In the genomic region with DNA sequence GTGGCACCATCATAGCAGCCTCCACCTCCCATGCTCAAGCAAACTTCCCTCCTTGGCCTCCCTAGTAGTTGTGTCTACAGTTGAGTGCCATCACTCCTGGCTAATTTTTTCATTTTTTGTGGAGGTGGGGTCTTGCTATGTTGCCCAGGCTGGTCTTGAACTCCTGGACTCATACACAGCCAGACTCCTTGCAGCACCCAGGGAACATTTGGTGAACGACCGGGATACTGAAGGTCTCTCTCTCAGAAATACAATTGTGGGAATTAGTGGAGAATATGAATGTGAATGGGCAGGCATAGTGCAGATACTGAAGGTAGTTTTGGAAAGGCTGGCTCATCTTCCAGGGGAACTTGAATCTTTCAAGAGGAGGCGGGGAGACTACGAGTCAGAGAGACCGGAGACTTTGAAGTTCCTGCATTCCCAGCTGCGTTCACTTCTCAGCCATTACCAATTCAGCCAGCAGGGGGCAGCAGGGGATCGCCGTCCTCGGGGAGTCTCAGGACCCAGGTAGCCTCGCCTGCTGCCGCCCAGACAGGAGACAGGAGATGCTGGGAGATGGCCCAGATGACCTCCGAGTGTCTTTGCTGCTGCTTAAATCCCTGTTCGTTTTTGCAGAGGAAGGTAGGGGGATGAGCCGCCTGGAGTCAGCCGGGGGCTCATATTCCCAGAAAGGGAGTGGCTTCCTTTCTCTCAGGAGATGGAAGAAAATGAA, we compare ENCODE assay signal across 7 cellular contexts.
A peak's percentile ranks its signal among the peaks of the same experiment; 100 is the strongest.
DNase-seq lines count a peak whose midpoint lies in the region; ATAC-seq and TF ChIP-seq lines count a peak whose summit lies in the region.

No MANE protein-coding gene starts in this region.

- no peaks in the 10 kb centered on the region for H3K4me1 ChIP-seq in Panc1 (ENCODE audit: control insufficient read depth, insufficient read depth, low read length)
- no peaks in the 10 kb centered on the region for H3K4me1 ChIP-seq in mammary epithelial cell (ENCODE audit: insufficient read depth, low read length)

- H3K9me3 ChIP-seq in Panc1 (ENCODE audit: control insufficient read depth, insufficient read depth, low read depth, low read length) (no peaks in the 10 kb centered on the region), mammary epithelial cell (replicated peaks; ENCODE audit: insufficient read depth, low read length) (no peaks in the 10 kb centered on the region)

- dilution Hi-C loops in mammary epithelial cell (cut with HindIII; ENCODE audit: low sequenced_read_pairs) = no loop called here

- H2AFZ ChIP-seq in mammary epithelial cell (ENCODE audit: low read depth, low read length) = peak overlapping the region; percentile 42

- H3K4me2 ChIP-seq in mammary epithelial cell (ENCODE audit: insufficient read depth, low read depth, low read length) = no peak overlapping the region

- BruUV-seq in Panc1 (replicated peaks; lab: Mats Ljungman, UMichigan) (no TSS peak), mammary epithelial cell (replicated peaks; lab: Mats Ljungman, UMichigan) (no TSS peak)

- in situ Hi-C loops in Panc1 (cut with HindIII; ENCODE audit: low pct_unique_long_range_greater_than_20kb, low sequenced_read_pairs) = no loop called here
- in situ Hi-C loops in mammary epithelial cell (cut with MboI; ENCODE audit: low sequenced_read_pairs in 2 of 2) = loop anchor here (5.0 to 25.0 kb wide), 3 partner anchors 1022 to 1352 kb away; a partner anchor contains a TSS

- 12% methylated on average over 13 of the region's 15 CpGs for WGBS in mammary epithelial cell (ENCODE audit: low coverage, missing lambda C conversion rate)

- no peaks in the 10 kb centered on the region for H3K79me2 ChIP-seq in mammary epithelial cell (ENCODE audit: insufficient read depth, low read length)

- ATAC-seq in HG03432 (IDR thresholded peaks at IDR 0.05; ENCODE audit: unreplicated experiment) = peak; percentile 61
- peak; percentile 98 for ATAC-seq in Panc1
- no peak for ATAC-seq in GM18520 (IDR thresholded peaks at IDR 0.05; ENCODE audit: unreplicated experiment)

- intact Hi-C loops in Panc1 (cut with micrococcal nuclease; ENCODE audit: unreplicated experiment) (no loop called here), mammary epithelial cell (cut with micrococcal nuclease) (loop anchor here (2.0 kb wide), 1 partner anchor 1021 kb away; no protein-coding TSS in a partner anchor)

- H3K27me3 ChIP-seq in Panc1 (ENCODE audit: control insufficient read depth, insufficient read depth, low read length) (no peaks in the 10 kb centered on the region), mammary epithelial cell (ENCODE audit: insufficient read depth, low read length) (no peaks in the 10 kb centered on the region), kidney epithelial cell (ENCODE audit: control insufficient read depth, insufficient read depth, low read length) (peaks cover 4% of the 10 kb centered on the region)

- H3K4me3 ChIP-seq in Panc1 (ENCODE audit: low read depth in 2 of 2, low read length in 2 of 2) (0 out of 4 replicates have a peak overlapping the region, but pooled peaks of 1 of the 2 experiments have one; percentile 1), mammary epithelial cell (replicated peaks in 1 of 3; ENCODE audit: insufficient read depth in 1 of 3, low read depth in 2 of 3, low read length in 3 of 3) (no peak overlapping the region), kidney epithelial cell (ENCODE audit: low read depth, low read length) (no peak overlapping the region)

- TF ChIP-seq CTCF in Panc1 (IDR thresholded peaks at IDR 0.05) (peak; percentile 90), mammary epithelial cell (conservative IDR thresholded peaks at IDR 0.05 in 1 of 2, IDR thresholded peaks at IDR 0.05 in 1 of 2; ENCODE audit: extremely low read depth in 1 of 2, insufficient read depth in 1 of 2, low read depth in 1 of 2, low read length in 2 of 2) (peak; percentile 84 to 86), kidney epithelial cell (IDR thresholded peaks at IDR 0.05; ENCODE audit: insufficient read depth, low read length, poor library complexity, severe bottlenecking) (peak; percentile 87)

- CTCF ChIA-PET in Panc1 (lab: Charles Lee) = interaction anchor here (0.5 kb wide), 1 partner anchor 190 kb away, joined by 3 read pairs; no protein-coding TSS in a partner anchor
- CTCF ChIA-PET in mammary epithelial cell (lab: Charles Lee; ENCODE audit: low non-redundant PET) = interaction anchor here (0.7 kb wide), 1 partner anchor 1058 kb away, joined by 3 read pairs; no protein-coding TSS in a partner anchor

- no peak overlapping the region for H3K27ac ChIP-seq in Panc1 (ENCODE audit: low read length)
- H3K27ac ChIP-seq in mammary epithelial cell (ENCODE audit: insufficient read depth, low read depth, low read length) = no peak overlapping the region

- no peak overlapping the region for H3K9ac ChIP-seq in mammary epithelial cell (ENCODE audit: insufficient read depth, low read length)

- no peaks in the 10 kb centered on the region for H4K20me1 ChIP-seq in mammary epithelial cell (ENCODE audit: insufficient read depth, low read length)

- H3K36me3 ChIP-seq in Panc1 (ENCODE audit: control insufficient read depth, insufficient read depth, low read length) (no peaks in the 10 kb centered on the region), mammary epithelial cell (ENCODE audit: insufficient read depth, low read length) (no peaks in the 10 kb centered on the region), kidney epithelial cell (ENCODE audit: control insufficient read depth, insufficient read depth, low read length) (no peaks in the 10 kb centered on the region)

- peak; percentile 56 for DNase-seq in ELR (ENCODE audit: low read depth)
- DNase-seq in Panc1 (ENCODE audit: low read depth, low spot score) = peak; percentile 39
- DNase-seq in mammary epithelial cell = peak; percentile 68
- no peak for DNase-seq in kidney epithelial cell (ENCODE audit: low read depth)
- peak; percentile 12 for DNase-seq in stimulated activated CD8-positive, alpha-beta memory T cell treated with anti-CD3 and anti-CD28 coated beads, Interleukin-15, amount 100 ng/mL, for 48 hours (ENCODE audit: low read depth in 2 of 2)

- POLR2A ChIA-PET in Panc1 (lab: Charles Lee) = interaction anchor here (0.6 kb wide), 1 partner anchor 1137 kb away, joined by 3 read pairs; no protein-coding TSS in a partner anchor
